2 cellular contexts compared by ENCODE assay signal in genomic region chr2:112000399-112001135, GRCh38.
TF ChIP-seq lines count a peak whose summit lies in the region.

No MANE protein-coding gene starts in this region.

TF ChIP-seq in HepG2, 621 proteins besides CTCF, POLR2A, EP300 and RAD21:
- TF ChIP-seq NFIC (IDR thresholded peaks at IDR 0.05; ENCODE audit: low read length) = no peak
- peak; percentile 56 for TF ChIP-seq MAFF (IDR thresholded peaks at IDR 0.05; ENCODE audit: low read depth, low read length)
- TF ChIP-seq MAFK (conservative IDR thresholded peaks at IDR 0.05 in 1 of 2, IDR thresholded peaks at IDR 0.05 in 1 of 2; ENCODE audit: low read length in 2 of 2) = peak; percentile 42 to 72; a peak in 2 of 4 replicates

TF ChIP-seq in IMR-90, 13 proteins besides CTCF, POLR2A, EP300 and RAD21:
- no peak for TF ChIP-seq CHD1 (IDR thresholded peaks at IDR 0.05; ENCODE audit: low read depth, low read length)
- TF ChIP-seq MAFK (IDR thresholded peaks at IDR 0.05; ENCODE audit: low read depth, low read length) = 0 out of 2 replicates have a peak, but pooled peaks have one; percentile 6
- no peak for TF ChIP-seq CEBPB (IDR thresholded peaks at IDR 0.05; ENCODE audit: low read depth, low read length)
- no peak for TF ChIP-seq MAZ (IDR thresholded peaks at IDR 0.05; ENCODE audit: borderline replicate concordance, low read depth, low read length)
TF ChIP-seq in IMR-90: peak in this region for 1.
